ENCODE assay signal across 27 cellular contexts in genomic region chr16:53078247-53078646, GRCh38.
"Had no signal": no experiment of that assay in that cellular context is flagged by ENCODE, and none has a peak within 500 bp of the region (broad histone marks: within the 10 kb centered on the region; RNA-seq: fewer than 3 reads in every experiment).

No MANE protein-coding gene starts in this region.

- H3K27ac Mint-ChIP-seq: activated CD4-positive, alpha-beta T cell treated with anti-CD3 and anti-CD28 coated beads, Interleukin-2, amount 10 ng/mL, durations not matched to agents 7 days and 5 days; activated CD8-positive, alpha-beta memory T cell treated with anti-CD3 and anti-CD28 coated beads, Interleukin-2, amount 10 ng/mL, durations not matched to agents 7 days and 5 days; activated CD8-positive, alpha-beta T cell treated with anti-CD3 and anti-CD28 coated beads for 36 hours; activated naive CD8-positive, alpha-beta T cell treated with anti-CD3 and anti-CD28 coated beads, Interleukin-2, amount 50 U/mL, for 24 hours; stimulated activated naive CD8-positive, alpha-beta T cell treated with anti-CD3 and anti-CD28 coated beads, Interleukin-15, Interleukin-2, amounts not matched to agents 100 ng/mL and 50 ng/mL, for 24 hours had no signal

- H3K4me1 ChIP-seq: body of pancreas had no signal

- H3K27me3 ChIP-seq: body of pancreas, esophagus muscularis mucosa, gastrocnemius medialis, tibial artery had no signal

- H3K27me3 Mint-ChIP-seq: activated CD4-positive, alpha-beta T cell treated with anti-CD3 and anti-CD28 coated beads, Interleukin-2, amount 10 ng/mL, durations not matched to agents 7 days and 5 days; activated CD8-positive, alpha-beta memory T cell treated with anti-CD3 and anti-CD28 coated beads, Interleukin-2, amount 10 ng/mL, durations not matched to agents 7 days and 5 days; activated CD8-positive, alpha-beta T cell treated with anti-CD3 and anti-CD28 coated beads for 36 hours; activated naive CD8-positive, alpha-beta T cell treated with anti-CD3 and anti-CD28 coated beads, Interleukin-2, amount 50 U/mL, for 24 hours; stimulated activated naive CD8-positive, alpha-beta T cell treated with anti-CD3 and anti-CD28 coated beads, Interleukin-15, Interleukin-2, amounts not matched to agents 100 ng/mL and 50 ng/mL, for 24 hours had no signal

- H3K4me1 Mint-ChIP-seq: activated CD4-positive, alpha-beta T cell treated with anti-CD3 and anti-CD28 coated beads, Interleukin-2, amount 10 ng/mL, durations not matched to agents 7 days and 5 days had no signal

- H3K36me3 ChIP-seq: esophagus muscularis mucosa, gastrocnemius medialis, tibial artery, WERI-Rb-1 had no signal

- ATAC-seq: activated CD8-positive, alpha-beta memory T cell treated with anti-CD3 and anti-CD28 coated beads, Interleukin-2, amount 10 ng/mL, durations not matched to agents 7 days and 5 days; activated CD8-positive, alpha-beta T cell treated with anti-CD3 and anti-CD28 coated beads for 36 hours; activated naive CD8-positive, alpha-beta T cell treated with anti-CD3 and anti-CD28 coated beads, Interleukin-2, amount 50 U/mL, for 24 hours; body of pancreas; gastrocnemius medialis; mucosa of descending colon had no signal

- H3K4me3 Mint-ChIP-seq: activated CD4-positive, alpha-beta T cell treated with anti-CD3 and anti-CD28 coated beads, Interleukin-2, amount 10 ng/mL, durations not matched to agents 7 days and 5 days; activated CD8-positive, alpha-beta memory T cell treated with anti-CD3 and anti-CD28 coated beads, Interleukin-2, amount 10 ng/mL, durations not matched to agents 7 days and 5 days; activated CD8-positive, alpha-beta T cell treated with anti-CD3 and anti-CD28 coated beads for 36 hours; activated naive CD8-positive, alpha-beta T cell treated with anti-CD3 and anti-CD28 coated beads, Interleukin-2, amount 50 U/mL, for 24 hours; neural crest cell; stimulated activated naive CD8-positive, alpha-beta T cell treated with anti-CD3 and anti-CD28 coated beads, Interleukin-15, Interleukin-2, amounts not matched to agents 100 ng/mL and 50 ng/mL, for 24 hours had no signal

- H3K9me3 ChIP-seq: body of pancreas, esophagus muscularis mucosa, gastrocnemius medialis, tibial artery had no signal

- FAIRE-seq: colon, islet of Langerhans, urothelium cell line had no signal

- DNase-seq: activated CD4-positive, alpha-beta T cell treated with anti-CD3 and anti-CD28 coated beads, Interleukin-2, amount 10 ng/mL, durations not matched to agents 7 days and 5 days; activated CD4-positive, CD25-positive, alpha-beta regulatory T cell treated with anti-CD3 and anti-CD28 coated beads, Interleukin-2, amount 50 U/mL, for 72 hours; activated CD8-positive, alpha-beta memory T cell treated with anti-CD3 and anti-CD28 coated beads, Interleukin-2, amount 10 ng/mL, durations not matched to agents 7 days and 5 days; activated CD8-positive, alpha-beta T cell treated with anti-CD3 and anti-CD28 coated beads for 36 hours; activated effector memory CD4-positive, alpha-beta T cell treated with anti-CD3 and anti-CD28 coated beads, Interleukin-2, amount 50 U/mL, for 16 hours; activated naive CD4-positive, alpha-beta T cell treated with anti-CD3 and anti-CD28 coated beads, Interleukin-2, amount 50 U/mL, for 16 hours; activated naive CD8-positive, alpha-beta T cell treated with anti-CD3 and anti-CD28 coated beads, Interleukin-2, amount 50 U/mL, for 24 hours; activated T-cell treated with anti-CD3 and anti-CD28 coated beads for 4 hours; anterior cingulate cortex; body of pancreas; central memory CD4-positive, alpha-beta T cell; effector memory CD4-positive, alpha-beta T cell; gastrocnemius medialis; mesenchymal stem cell; mucosa of descending colon; occipital lobe; retina; stimulated activated CD4-positive, alpha-beta T cell treated with anti-CD3 and anti-CD28 coated beads, Interleukin-4, amount 100 ng/mL, for 24 hours; substantia nigra; tibial artery; WERI-Rb-1 had no signal

- H3K27ac ChIP-seq: body of pancreas, esophagus muscularis mucosa, tibial artery, WERI-Rb-1 had no signal

- H3K4me3 ChIP-seq: body of pancreas, esophagus muscularis mucosa, gastrocnemius medialis, mucosa of descending colon, tibial artery had no signal
